In the genomic region with DNA sequence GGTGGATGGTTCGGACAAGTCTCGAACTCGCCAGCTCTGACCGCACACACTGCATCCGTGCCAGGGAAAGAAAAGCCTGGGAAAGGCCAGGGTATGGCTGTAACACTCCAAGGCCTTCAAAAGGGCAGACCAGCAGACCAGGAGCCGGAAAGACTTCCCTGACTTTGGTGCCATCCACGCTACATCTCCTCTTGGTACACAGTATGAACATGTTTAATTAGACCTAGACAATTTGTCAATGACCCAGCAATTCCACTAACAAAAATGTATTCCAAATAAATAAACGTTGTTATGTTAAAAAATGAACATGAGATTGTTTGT, we compare ENCODE assay signal across 8 cellular contexts. TPM values are rescaled to one million over a fixed set of nuclear protein-coding genes. Genes with fewer than 3 reads are reported as not detected.
DNase-seq lines count a peak whose midpoint lies in the region; ATAC-seq and TF ChIP-seq lines count a peak whose summit lies in the region.

No MANE protein-coding gene starts in this region.

- peak overlapping the region; percentile 72 for H3K4me2 ChIP-seq in OCI-LY3 (ENCODE audit: low read length)

- peaks cover 12% of the 10 kb centered on the region for H3K27me3 Mint-ChIP-seq in CD4-positive, CD25-positive, alpha-beta regulatory T cell
- H3K27me3 Mint-ChIP-seq in endothelial cell (ENCODE audit: unreplicated experiment): peaks cover 5% of the 10 kb centered on the region

- H3K27ac ChIP-seq in CD4-positive, CD25-positive, alpha-beta regulatory T cell (ENCODE audit: insufficient read depth, low read length, poor library complexity, severe bottlenecking): peak overlapping the region; percentile 77
- H3K27ac ChIP-seq in OCI-LY3 (ENCODE audit: low read length): peak overlapping the region; percentile 43
- peak overlapping the region; percentile 98 for H3K27ac ChIP-seq in neutrophil

- TF ChIP-seq CTCF in OCI-LY3 (IDR thresholded peaks at IDR 0.05; ENCODE audit: low read depth, low read length): no peak
- no peak for TF ChIP-seq CTCF in endothelial cell (IDR thresholded peaks at IDR 0.05; ENCODE audit: unreplicated experiment)
- no peak for TF ChIP-seq CTCF in neutrophil (IDR thresholded peaks at IDR 0.05)

- H3K9me3 ChIP-seq in CD4-positive, CD25-positive, alpha-beta regulatory T cell (ENCODE audit: control insufficient read depth in 2 of 2, low read length in 2 of 2): no peaks in the 10 kb centered on the region
- H3K9me3 ChIP-seq in OCI-LY3 (ENCODE audit: insufficient read depth, low read length): no peaks in the 10 kb centered on the region
- H3K9me3 ChIP-seq in neutrophil: no peaks in the 10 kb centered on the region

- peak overlapping the region; percentile 93 to 99 (median 95) for H3K4me3 Mint-ChIP-seq in CD4-positive, CD25-positive, alpha-beta regulatory T cell
- peak overlapping the region; percentile 77 for H3K4me3 Mint-ChIP-seq in endothelial cell (ENCODE audit: unreplicated experiment)

- no peaks in the 10 kb centered on the region for H3K27me3 ChIP-seq in CD4-positive, CD25-positive, alpha-beta regulatory T cell (ENCODE audit: control insufficient read depth, insufficient read depth, low read length)
- peaks cover 4% of the 10 kb centered on the region; the same call in 1 of the 2 replicates for H3K27me3 ChIP-seq in OCI-LY3 (ENCODE audit: low read depth, low read length)
- no peaks in the 10 kb centered on the region for H3K27me3 ChIP-seq in neutrophil

- no peak for ATAC-seq in CD4-positive, CD25-positive, alpha-beta regulatory T cell (ENCODE audit: low read depth in 2 of 2)
- ATAC-seq in HG03159 (IDR thresholded peaks at IDR 0.05; ENCODE audit: unreplicated experiment): no peak

- DNase-seq in CD4-positive, CD25-positive, alpha-beta regulatory T cell: no peak
- DNase-seq in endothelial cell (ENCODE audit: low spot score) (no peak), retina (no peak), COLO829 (ENCODE audit: low spot score) (no peak), 8988T (no peak)

- H3K4me3 ChIP-seq in CD4-positive, CD25-positive, alpha-beta regulatory T cell (ENCODE audit: low read depth, low read length): peak overlapping the region; percentile 86
- H3K4me3 ChIP-seq in OCI-LY3 (ENCODE audit: low read length) (peak overlapping the region; percentile 89), neutrophil (ENCODE audit: low read depth in 1 of 2, low read length in 1 of 2) (peak overlapping the region; percentile 94)

- peak overlapping the region; percentile 70 for H3K9ac ChIP-seq in OCI-LY3 (ENCODE audit: low read length)

- peaks cover 4 to 39% (median 23%) of the 10 kb centered on the region in 4 donors for H3K4me1 Mint-ChIP-seq in CD4-positive, CD25-positive, alpha-beta regulatory T cell
- H3K4me1 Mint-ChIP-seq in endothelial cell (ENCODE audit: unreplicated experiment): peaks cover 18% of the 10 kb centered on the region

- no peaks in the 10 kb centered on the region for H3K36me3 ChIP-seq in CD4-positive, CD25-positive, alpha-beta regulatory T cell (ENCODE audit: control insufficient read depth, insufficient read depth, low read length)
- no peaks in the 10 kb centered on the region for H3K36me3 ChIP-seq in OCI-LY3 (replicated peaks; ENCODE audit: low read depth, low read length)
- peaks cover 13% of the 10 kb centered on the region for H3K36me3 ChIP-seq in neutrophil

- H3K36me3 Mint-ChIP-seq in CD4-positive, CD25-positive, alpha-beta regulatory T cell: no peaks in the 10 kb centered on the region
- H3K36me3 Mint-ChIP-seq in endothelial cell (ENCODE audit: low read depth, unreplicated experiment): no peaks in the 10 kb centered on the region

- H3K79me2 ChIP-seq in OCI-LY3 (ENCODE audit: low read length): no peaks in the 10 kb centered on the region

- H3K27ac Mint-ChIP-seq in CD4-positive, CD25-positive, alpha-beta regulatory T cell: peak overlapping the region; percentile 82 to 97 (median 92)
- peak overlapping the region; percentile 33 for H3K27ac Mint-ChIP-seq in endothelial cell (ENCODE audit: unreplicated experiment)

- H3K9me3 Mint-ChIP-seq in CD4-positive, CD25-positive, alpha-beta regulatory T cell: peaks cover 0 to 2% (median 0%) of the 10 kb centered on the region in 7 donors
- H3K9me3 Mint-ChIP-seq in endothelial cell (ENCODE audit: unreplicated experiment): no peaks in the 10 kb centered on the region

- H4K20me1 ChIP-seq in OCI-LY3 (ENCODE audit: insufficient read depth, low read length): no peaks in the 10 kb centered on the region; the same call in 1 of the 2 replicates

- peak overlapping the region; percentile 90 for H2AFZ ChIP-seq in OCI-LY3 (ENCODE audit: low read depth, low read length)

- peaks cover 29% of the 10 kb centered on the region for H3K4me1 ChIP-seq in CD4-positive, CD25-positive, alpha-beta regulatory T cell (ENCODE audit: control insufficient read depth, insufficient read depth, low read length, poor library complexity, severe bottlenecking)
- H3K4me1 ChIP-seq in OCI-LY3 (ENCODE audit: low read length) (peaks cover 7% of the 10 kb centered on the region), neutrophil (ENCODE audit: control insufficient read depth in 1 of 2, insufficient read depth in 1 of 2, low read depth in 1 of 2, low read length in 1 of 2) (peaks cover 22 to 27% of the 10 kb centered on the region in 2 experiments)

RNA-seq across cellular contexts. Expression of a gene that starts 0.6 kb away (rescaled TPM):
- 69.1 TPM for total RNA-seq in CD4-positive, CD25-positive, alpha-beta regulatory T cell
- 10 to 100 TPM; 10.6 to 16.4 (median 13.0) TPM for polyA plus RNA-seq in CD4-positive, CD25-positive, alpha-beta regulatory T cell
- 51.4 TPM for total RNA-seq in endothelial cell (ENCODE audit: unreplicated experiment)

RNA-seq across cellular contexts. Expression of a gene that starts 17.7 kb away (rescaled TPM):
- 9.2 TPM for total RNA-seq in CD4-positive, CD25-positive, alpha-beta regulatory T cell
- under 1 TPM; 0.16 to 0.67 (median 0.38) TPM for polyA plus RNA-seq in CD4-positive, CD25-positive, alpha-beta regulatory T cell
- 6.1 TPM for total RNA-seq in endothelial cell (ENCODE audit: unreplicated experiment)

RNA-seq across cellular contexts. Expression of a gene that starts 46.4 kb away (rescaled TPM):
- total RNA-seq in CD4-positive, CD25-positive, alpha-beta regulatory T cell: not detected
- polyA plus RNA-seq in CD4-positive, CD25-positive, alpha-beta regulatory T cell: under 1 TPM in 2 of 4 donors, not detected in 2; 0.09 to 0.16 TPM
- total RNA-seq in endothelial cell (ENCODE audit: unreplicated experiment): not detected

RNA-seq across cellular contexts. Expression of a gene that starts 53.5 kb away (rescaled TPM):
- 10.7 TPM for total RNA-seq in CD4-positive, CD25-positive, alpha-beta regulatory T cell
- 10 to 100 TPM; 15.0 to 21.5 (median 16.5) TPM for polyA plus RNA-seq in CD4-positive, CD25-positive, alpha-beta regulatory T cell
- total RNA-seq in endothelial cell (ENCODE audit: unreplicated experiment): 113 TPM

RNA-seq across cellular contexts. Expression of a gene that starts 57.6 kb away (rescaled TPM):
- 42.6 TPM for total RNA-seq in CD4-positive, CD25-positive, alpha-beta regulatory T cell
- polyA plus RNA-seq in CD4-positive, CD25-positive, alpha-beta regulatory T cell: 10 to 100 TPM; 69.8 to 83.7 (median 72.6) TPM
- total RNA-seq in endothelial cell (ENCODE audit: unreplicated experiment): 63.0 TPM

Comparison
In these comparisons a context has a peak if more than half of its experiments do, and no peak if none do; other contexts are left out.
1. H3K27ac ChIP-seq: peak in every context shown above with its lines; median percentile 98 in neutrophil; 77 in CD4-positive, CD25-positive, alpha-beta regulatory T cell; 43 in OCI-LY3.